ENCODE assay signal across 9 cellular contexts in genomic region chr3:40458473-40458872, GRCh38. TPM values are rescaled to one million over a fixed set of nuclear protein-coding genes. Genes with fewer than 3 reads are reported as not detected.
A peak's percentile ranks its signal among the peaks of the same experiment; 100 is the strongest.
DNase-seq lines count a peak whose midpoint lies in the region; ATAC-seq, FAIRE-seq and TF ChIP-seq lines count a peak whose summit lies in the region.
"Had no signal": no experiment of that assay in that cellular context is flagged by ENCODE, and none has a peak within 500 bp of the region (broad histone marks: within the 10 kb centered on the region; RNA-seq: fewer than 3 reads in every experiment).

No MANE protein-coding gene starts in this region.

- H4K5ac ChIP-seq in mesendoderm (ENCODE audit: low read length) = no peak overlapping the region

- 87% methylated on average over 4 of the region's 4 CpGs for WGBS in GM12878 (ENCODE audit: insufficient coverage, insufficient replicate concordance, low lambda C conversion rate, missing lambda C conversion rate)
- WGBS in mesendoderm (ENCODE audit: extremely low coverage, insufficient coverage, low lambda C conversion rate) = no CpG with 5 or more reads among the region's 4 CpGs
- WGBS in lower leg skin, 2 donors = 88 to 96% methylated on average over 4 of the region's 4 CpGs

- H2BK120ac ChIP-seq in mesendoderm (ENCODE audit: low read depth, low read length) = no peak overlapping the region

- H4K20me1 ChIP-seq in GM12878 (ENCODE audit: control insufficient read depth, insufficient read depth) = no peaks in the 10 kb centered on the region

- H2BK5ac ChIP-seq in mesendoderm (ENCODE audit: low read length) = no peak overlapping the region

- ATAC-seq in GM12878 = no peak
- ATAC-seq in HG03097 (IDR thresholded peaks at IDR 0.05; ENCODE audit: low FRiP score, unreplicated experiment) = no peak

- TF ChIP-seq RAD21 in GM12878 (IDR thresholded peaks at IDR 0.05; ENCODE audit: insufficient read depth, low read depth, low read length) = no peak

- POLR2A ChIA-PET in GM12878 (lab: Charles Lee) = interaction anchor here (2.1 to 2.2 kb wide), 2 partner anchors 20 to 47 kb away, joined by 4 to 20 read pairs; partner anchors contain the start of genes ZNF619 and ZNF620

- intact Hi-C loops in GM12878 (cut with micrococcal nuclease; ENCODE audit: unreplicated experiment) = loop anchor here (5.0 to 10.0 kb wide), 2 partner anchors 264 to 744 kb away; no protein-coding TSS in a partner anchor
- intact Hi-C loops in lower leg skin (cut with DNase I; ENCODE audit: low total_unique reads) = loop anchor here (10.0 kb wide), 1 partner anchor 134 kb away; no protein-coding TSS in a partner anchor

- no peak for TF ChIP-seq POLR2A in GM12878 (IDR thresholded peaks at IDR 0.05; ENCODE audit: low read depth, low read length)
- no peak for TF ChIP-seq POLR2A in lower leg skin (IDR thresholded peaks at IDR 0.05)

- peaks cover 33% of the 10 kb centered on the region for H3K79me2 ChIP-seq in GM12878 (ENCODE audit: control insufficient read depth, insufficient read depth, low read length)
- H3K79me2 ChIP-seq in mesendoderm (ENCODE audit: control insufficient read depth, insufficient read depth, low read length) = peaks cover 23% of the 10 kb centered on the region

- H3K27ac Mint-ChIP-seq in HFFc6 = peak overlapping the region; percentile 97

- H3K4me1 ChIP-seq in GM12878 (ENCODE audit: control insufficient read depth, insufficient read depth, low read length) (peaks cover 5% of the 10 kb centered on the region), mesendoderm (ENCODE audit: control insufficient read depth, low read depth, low read length) (no peaks in the 10 kb centered on the region)

- no peak overlapping the region for H2AK5ac ChIP-seq in mesendoderm (ENCODE audit: low read length)

- H3K4me1 Mint-ChIP-seq in HFFc6 (ENCODE audit: low read depth) = peaks cover 45% of the 10 kb centered on the region

- TF ChIP-seq EP300 in GM12878 (IDR thresholded peaks at IDR 0.05; ENCODE audit: borderline replicate concordance in 1 of 2, control insufficient read depth in 1 of 2, low read depth in 2 of 2, low read length in 2 of 2) = no peak

- H4K8ac ChIP-seq in mesendoderm (ENCODE audit: low read depth, low read length) = no peak overlapping the region

- no TSS peak for BruUV-seq in GM12878 (replicated peaks; lab: Mats Ljungman, UMichigan)

- TF ChIP-seq CTCF in 22Rv1 (IDR thresholded peaks at IDR 0.05) (no peak), HFFc6 (IDR thresholded peaks at IDR 0.05) (no peak), GM12878 (IDR thresholded peaks at IDR 0.05 in 2 of 3, conservative IDR thresholded peaks at IDR 0.05 in 1 of 3; ENCODE audit: control insufficient read depth in 2 of 3, extremely low read depth in 1 of 3, insufficient read depth in 1 of 3, low read depth in 3 of 3, low read length in 3 of 3) (no peak), lower leg skin (IDR thresholded peaks at IDR 0.05) (no peak)

- H3K36me3 ChIP-seq in GM12878 (ENCODE audit: control insufficient read depth in 2 of 2, insufficient read depth in 2 of 2, low read length in 1 of 2) (peaks cover 9 to 23% of the 10 kb centered on the region in 2 experiments), mesendoderm (ENCODE audit: control insufficient read depth, insufficient read depth, low read length) (peaks cover 8% of the 10 kb centered on the region)

- SMC1A ChIA-PET in GM12878 (lab: Charles Lee; ENCODE audit: uncharacterized antibody, unreplicated experiment) = interaction anchor here (1.1 kb wide), 1 partner anchor 18 kb away, joined by 4 read pairs; the partner anchor contains the start of gene ZNF619

- no peak overlapping the region for H3K23ac ChIP-seq in mesendoderm (ENCODE audit: low read length)

- CTCF ChIA-PET in GM12878 (lab: Yijun Ruan, JAX) = interaction anchor here (0.6 to 1.2 kb wide), 2 partner anchors 20 to 267 kb away, joined by 3 to 4 read pairs; no protein-coding TSS in a partner anchor

- no peak overlapping the region for H2BK15ac ChIP-seq in mesendoderm (replicated peaks; ENCODE audit: low read depth)

- RAD21 ChIA-PET in GM12878 (lab: Charles Lee; ENCODE audit: unreplicated experiment) = interaction anchor here (1.1 to 1.4 kb wide), 2 partner anchors 66 to 67 kb away, joined by 3 to 4 read pairs; partner anchors contain the start of gene ZNF621

- H3K4ac ChIP-seq in mesendoderm (ENCODE audit: low read depth, low read length) = no peak overlapping the region

- H3K79me1 ChIP-seq in mesendoderm (ENCODE audit: low read length) = peaks cover 4% of the 10 kb centered on the region

- peak overlapping the region; percentile 93 for H3K4me3 ChIP-seq in GM12878
- H3K4me3 ChIP-seq in mesendoderm (ENCODE audit: low read length) = peak overlapping the region; percentile 94
- no peak overlapping the region for H3K4me3 ChIP-seq in lower leg skin (ENCODE audit: low read depth, poor library complexity, severe bottlenecking)

- H3K27ac ChIP-seq in 22Rv1 (peak overlapping the region; percentile 81; the same call in 1 of the 2 replicates), GM12878 (ENCODE audit: control insufficient read depth, insufficient read depth) (peak overlapping the region; percentile 84; the same call in 1 of the 2 replicates), mesendoderm (ENCODE audit: low read depth, low read length) (no peak overlapping the region)

- in situ Hi-C loops in GM12878 (cut with MboI) = no loop called here

- H3K18ac ChIP-seq in mesendoderm (ENCODE audit: low read length) = no peak overlapping the region

- no peaks in the 10 kb centered on the region for H3K9me3 ChIP-seq in GM12878 (replicated peaks; ENCODE audit: control insufficient read depth, insufficient read depth, low read length)

- no peak for FAIRE-seq in GM12878 (lab: Jason Lieb, UNC)

- peak overlapping the region; percentile 97 for H3K4me3 Mint-ChIP-seq in HFFc6

- no peaks in the 10 kb centered on the region for H3K27me3 ChIP-seq in GM12878 (replicated peaks in 1 of 2; ENCODE audit: control insufficient read depth in 2 of 2, insufficient read depth in 2 of 2, low read length in 1 of 2)
- H3K27me3 ChIP-seq in mesendoderm (ENCODE audit: insufficient read depth, low read length, poor library complexity) = no peaks in the 10 kb centered on the region

- H3K4me2 ChIP-seq in GM12878 (ENCODE audit: control insufficient read depth, insufficient read depth) (peak overlapping the region; percentile 81), mesendoderm (ENCODE audit: low read length) (peak overlapping the region; percentile 59)

- H3K36me3 Mint-ChIP-seq in HFFc6 (ENCODE audit: low read depth) = peaks cover 42% of the 10 kb centered on the region

- peaks cover 2% of the 10 kb centered on the region; the same call in 1 of the 2 replicates for H3K27me3 Mint-ChIP-seq in HFFc6 (ENCODE audit: insufficient read depth)

- peaks cover 5% of the 10 kb centered on the region; the same call in 1 of the 2 replicates for H3K9me3 Mint-ChIP-seq in HFFc6

- H2AFZ ChIP-seq in GM12878 (ENCODE audit: control insufficient read depth, low read depth, low read length) = no peak overlapping the region

- no peak for DNase-seq in HFFc6
- no peak for DNase-seq in GM12878 (ENCODE audit: low read depth, low spot score)
- DNase-seq in mesendoderm = no peak
- no peak for DNase-seq in lower leg skin (ENCODE audit: low spot score in 2 of 2)
- no peak for DNase-seq in NOMO-1 (lab: John Stamatoyannopoulos, UW; ENCODE audit: unreplicated experiment in 2 of 2)
- DNase-seq in NCI-H2196 treated with DMSO at 0.1 percent for 48 hours (lab: John Stamatoyannopoulos, UW; ENCODE audit: unreplicated experiment) = no peak
- DNase-seq: NCI-H446 had no signal

- peak overlapping the region; percentile 88 for H3K9ac ChIP-seq in GM12878 (ENCODE audit: control insufficient read depth, insufficient read depth, low read length)
- peak overlapping the region; percentile 97 for H3K9ac ChIP-seq in mesendoderm (ENCODE audit: low read length)

- peak overlapping the region; percentile 54 for H3K56ac ChIP-seq in mesendoderm (ENCODE audit: low read length)

RNA-seq across cellular contexts. Expression of gene RPL14, which starts 1.3 kb away (rescaled TPM):
- total RNA-seq in HFFc6 (2021; fragmentation: NEBNext Ultra II Directional; extraction: Animal tissue kit (Norgen Biotek cat#: 25700)) = 1,000 to 10,000 TPM; 1,695 to 2,062 (median 1,834) TPM
- 117 and 124 TPM in 2 replicates for total RNA-seq in GM12878 (2013; cell fraction: nucleolus; rRNA removed)
- total RNA-seq in GM12878 (2014; rRNA removed) = 586 and 696 TPM in 2 replicates
- 1,267 and 1,271 TPM in 2 replicates for total RNA-seq in GM12878 (2014; rRNA removed; fragmentation: Illumina TruSeq; extraction: Trizol)
- 3,008 and 3,127 TPM in 2 replicates for total RNA-seq in GM12878 (2021)
- polyA plus RNA-seq in GM12878 (2011; ENCODE audit: low read depth) = 1,015 TPM
- polyA plus RNA-seq in GM12878 (2011; rRNA removed) = 530 and 533 TPM in 2 replicates
- 370 and 403 TPM in 2 replicates for polyA plus RNA-seq in GM12878 (2011; cell fraction: cytosol; rRNA removed)
- polyA plus RNA-seq in GM12878 (2011; cell fraction: nucleus; rRNA removed) = 174 and 184 TPM in 2 replicates
- 1,938 and 2,288 TPM in 2 replicates for polyA plus RNA-seq in GM12878 (2012)
- 1,545 and 1,707 TPM in 2 replicates for polyA plus RNA-seq in GM12878 (2014; fragmentation: Illumina TruSeq; extraction: Trizol)
- 1,000 to 10,000 TPM; 1,643 to 2,149 TPM for polyA plus RNA-seq in GM12878 (2014; fragmentation: Nextera tagmentation; extraction: Ambion mirVana)
- polyA plus RNA-seq in GM12878 (2014; rRNA removed) = 927 and 1,005 TPM in 2 replicates
- polyA plus RNA-seq in GM12878 (2016; fragmentation: Nextera tagmentation; extraction: Ambion mirVana) = 100 to 1,000 TPM; 806 to 849 TPM
- polyA minus RNA-seq in GM12878 (2011; rRNA and poly(A)+ RNA removed) = 216 and 280 TPM in 2 replicates
- polyA minus RNA-seq in GM12878 (2011; cell fraction: cytosol; rRNA and poly(A)+ RNA removed) = 447 and 470 TPM in 2 replicates
- polyA minus RNA-seq in GM12878 (2011; cell fraction: nucleus; rRNA and poly(A)+ RNA removed) = 71.4 and 87.4 TPM in 2 replicates
- 1,878 TPM for polyA plus RNA-seq in mesendoderm (2013, experiment 1 of 2)
- polyA plus RNA-seq in mesendoderm (2013, experiment 2 of 2) = 1,871 TPM
- total RNA-seq in lower leg skin = 100 to 1,000 TPM; 452 to 555 (median 498) TPM

RNA-seq across cellular contexts. Expression of gene ZNF619, which starts 18.4 kb away (rescaled TPM):
- total RNA-seq in HFFc6 (2021; fragmentation: NEBNext Ultra II Directional; extraction: Animal tissue kit (Norgen Biotek cat#: 25700)) = 1 to 10 TPM; 3.2 to 5.1 (median 4.7) TPM
- total RNA-seq in GM12878 (2013; cell fraction: nucleolus; rRNA removed) = 21.4 and 24.7 TPM in 2 replicates
- total RNA-seq in GM12878 (2014; rRNA removed) (3.7 and 4.2 TPM in 2 replicates), GM12878 (2014; rRNA removed; fragmentation: Illumina TruSeq; extraction: Trizol) (3.8 and 4.1 TPM in 2 replicates), GM12878 (2021) (5.9 and 7.5 TPM in 2 replicates), lower leg skin (1 to 10 TPM; 4.0 to 6.0 (median 5.2) TPM)
- 1.7 TPM for polyA plus RNA-seq in GM12878 (2011; ENCODE audit: low read depth)
- polyA plus RNA-seq in GM12878 (2011; rRNA removed) (5.3 and 5.4 TPM in 2 replicates), GM12878 (2014; fragmentation: Illumina TruSeq; extraction: Trizol) (3.9 and 4.8 TPM in 2 replicates), GM12878 (2014; fragmentation: Nextera tagmentation; extraction: Ambion mirVana) (under 1 TPM; 0.42 to 0.89 TPM), GM12878 (2014; rRNA removed) (3.7 TPM in 2 replicates), GM12878 (2016; fragmentation: Nextera tagmentation; extraction: Ambion mirVana) (1 to 10 TPM; 2.6 to 2.7 TPM)
- polyA plus RNA-seq in GM12878 (2011; cell fraction: cytosol; rRNA removed) = 3.3 and 4.0 TPM in 2 replicates
- polyA plus RNA-seq in GM12878 (2011; cell fraction: nucleus; rRNA removed) = 3.2 and 4.6 TPM in 2 replicates
- polyA plus RNA-seq in GM12878 (2012) = 1.6 and 2.2 TPM in 2 replicates
- polyA minus RNA-seq in GM12878 (2011; rRNA and poly(A)+ RNA removed) = 9.1 and 11.4 TPM in 2 replicates
- 2.0 and 2.4 TPM in 2 replicates for polyA minus RNA-seq in GM12878 (2011; cell fraction: cytosol; rRNA and poly(A)+ RNA removed)
- polyA minus RNA-seq in GM12878 (2011; cell fraction: nucleus; rRNA and poly(A)+ RNA removed) = 3.4 and 5.5 TPM in 2 replicates
- polyA plus RNA-seq in mesendoderm (2013, experiment 1 of 2) = 4.5 TPM
- polyA plus RNA-seq in mesendoderm (2013, experiment 2 of 2) = 4.0 TPM

RNA-seq across cellular contexts. Expression of gene ZNF620, which starts 47.4 kb away (rescaled TPM):
- total RNA-seq in HFFc6 (2021; fragmentation: NEBNext Ultra II Directional; extraction: Animal tissue kit (Norgen Biotek cat#: 25700)) = 1 to 10 TPM in 1 of 6 experiments, under 1 TPM in 5; 0.54 to 1.2 (median 0.69) TPM
- total RNA-seq in GM12878 (2013; cell fraction: nucleolus; rRNA removed) = 7.1 and 8.1 TPM in 2 replicates
- total RNA-seq in GM12878 (2014; rRNA removed) (1.7 and 2.6 TPM in 2 replicates), GM12878 (2014; rRNA removed; fragmentation: Illumina TruSeq; extraction: Trizol) (4.3 TPM in 2 replicates), GM12878 (2021) (2.9 and 3.4 TPM in 2 replicates), lower leg skin (1 to 10 TPM in 1 of 4 donors, under 1 TPM in 3; 0.51 to 1.0 (median 0.76) TPM)
- 1.3 TPM for polyA plus RNA-seq in GM12878 (2011; ENCODE audit: low read depth)
- polyA plus RNA-seq in GM12878 (2011; rRNA removed) (1.3 and 1.7 TPM in 2 replicates), GM12878 (2014; fragmentation: Illumina TruSeq; extraction: Trizol) (2.1 and 3.5 TPM in 2 replicates), GM12878 (2014; fragmentation: Nextera tagmentation; extraction: Ambion mirVana) (1 to 10 TPM; 1.3 to 1.7 TPM), GM12878 (2014; rRNA removed) (2.4 and 3.2 TPM in 2 replicates), GM12878 (2016; fragmentation: Nextera tagmentation; extraction: Ambion mirVana) (1 to 10 TPM; 2.4 to 3.8 TPM)
- polyA plus RNA-seq in GM12878 (2011; cell fraction: cytosol; rRNA removed) = 0.88 and 1.5 TPM in 2 replicates
- 1.0 and 1.5 TPM in 2 replicates for polyA plus RNA-seq in GM12878 (2011; cell fraction: nucleus; rRNA removed)
- 0.94 and 1.1 TPM in 2 replicates for polyA plus RNA-seq in GM12878 (2012)
- 1.8 and 2.1 TPM in 2 replicates for polyA minus RNA-seq in GM12878 (2011; rRNA and poly(A)+ RNA removed)
- polyA minus RNA-seq in GM12878 (2011; cell fraction: cytosol; rRNA and poly(A)+ RNA removed) = 0.80 and 2.0 TPM in 2 replicates
- polyA minus RNA-seq in GM12878 (2011; cell fraction: nucleus; rRNA and poly(A)+ RNA removed) = 0.48 and 0.77 TPM in 2 replicates
- 8.6 TPM for polyA plus RNA-seq in mesendoderm (2013, experiment 1 of 2)
- 8.9 TPM for polyA plus RNA-seq in mesendoderm (2013, experiment 2 of 2)
